1 cellular context compared by ENCODE assay signal in the genomic region with DNA sequence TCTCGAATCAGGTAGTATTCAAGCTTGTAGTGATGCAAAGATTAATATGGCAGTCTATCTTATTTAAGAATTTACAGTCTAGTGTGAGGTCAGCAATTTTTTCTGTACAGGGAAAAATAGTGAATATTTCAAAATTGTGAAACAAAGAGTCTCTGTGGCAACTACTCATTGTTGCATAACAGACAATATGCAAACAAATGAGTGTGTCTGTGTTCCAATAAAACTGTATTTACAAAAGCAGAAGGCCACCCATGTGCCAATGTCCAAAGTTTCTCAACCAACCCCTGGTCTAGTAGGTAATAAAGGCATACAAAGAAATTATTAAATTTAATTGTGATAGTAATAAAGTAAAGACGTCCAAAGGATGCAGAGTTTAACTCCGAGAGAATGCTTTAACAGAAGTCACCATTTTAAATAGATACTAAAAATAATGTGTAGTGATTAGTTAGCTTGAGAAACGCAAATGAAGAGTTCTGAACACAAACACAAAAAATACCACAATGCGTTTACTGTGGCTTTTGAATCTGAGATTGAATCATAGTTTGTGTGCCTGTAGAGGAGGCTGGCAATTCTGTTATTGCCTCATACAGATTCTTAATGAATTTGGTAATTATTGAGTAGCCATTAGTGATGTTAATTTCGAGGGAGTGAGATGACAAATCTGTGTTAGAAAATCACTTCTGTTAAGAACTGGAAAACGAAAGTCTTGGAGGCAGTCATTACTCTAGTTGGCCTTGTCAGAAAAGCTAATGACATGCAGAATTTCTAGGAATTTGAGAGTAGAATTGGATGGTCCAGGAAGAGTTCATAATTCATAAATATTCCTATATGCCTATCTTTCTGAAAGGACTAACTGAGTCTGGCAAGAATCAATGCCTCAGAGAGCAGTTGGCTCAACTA.
TF ChIP-seq lines count a peak whose summit lies in the region.

No MANE protein-coding gene starts in this region.

TF ChIP-seq in HepG2, 621 proteins besides CTCF, POLR2A, EP300 and RAD21 (continued from another document and continues in another):
- TF ChIP-seq, protein P1, sequence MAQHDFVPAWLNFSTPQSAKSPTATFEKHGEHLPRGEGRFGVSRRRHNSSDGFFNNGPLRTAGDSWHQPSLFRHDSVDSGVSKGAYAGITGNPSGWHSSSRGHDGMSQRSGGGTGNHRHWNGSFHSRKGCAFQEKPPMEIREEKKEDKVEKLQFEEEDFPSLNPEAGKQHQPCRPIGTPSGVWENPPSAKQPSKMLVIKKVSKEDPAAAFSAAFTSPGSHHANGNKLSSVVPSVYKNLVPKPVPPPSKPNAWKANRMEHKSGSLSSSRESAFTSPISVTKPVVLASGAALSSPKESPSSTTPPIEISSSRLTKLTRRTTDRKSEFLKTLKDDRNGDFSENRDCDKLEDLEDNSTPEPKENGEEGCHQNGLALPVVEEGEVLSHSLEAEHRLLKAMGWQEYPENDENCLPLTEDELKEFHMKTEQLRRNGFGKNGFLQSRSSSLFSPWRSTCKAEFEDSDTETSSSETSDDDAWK (CRISPR knock-in tag; IDR thresholded peaks at IDR 0.05) = no peak
- peak; percentile 78 for TF ChIP-seq MED1 (CRISPR knock-in tag; IDR thresholded peaks at IDR 0.05)
- TF ChIP-seq ZSCAN21 (CRISPR knock-in tag; IDR thresholded peaks at IDR 0.05; ENCODE audit: borderline replicate concordance) = no peak
- TF ChIP-seq, protein P2, sequence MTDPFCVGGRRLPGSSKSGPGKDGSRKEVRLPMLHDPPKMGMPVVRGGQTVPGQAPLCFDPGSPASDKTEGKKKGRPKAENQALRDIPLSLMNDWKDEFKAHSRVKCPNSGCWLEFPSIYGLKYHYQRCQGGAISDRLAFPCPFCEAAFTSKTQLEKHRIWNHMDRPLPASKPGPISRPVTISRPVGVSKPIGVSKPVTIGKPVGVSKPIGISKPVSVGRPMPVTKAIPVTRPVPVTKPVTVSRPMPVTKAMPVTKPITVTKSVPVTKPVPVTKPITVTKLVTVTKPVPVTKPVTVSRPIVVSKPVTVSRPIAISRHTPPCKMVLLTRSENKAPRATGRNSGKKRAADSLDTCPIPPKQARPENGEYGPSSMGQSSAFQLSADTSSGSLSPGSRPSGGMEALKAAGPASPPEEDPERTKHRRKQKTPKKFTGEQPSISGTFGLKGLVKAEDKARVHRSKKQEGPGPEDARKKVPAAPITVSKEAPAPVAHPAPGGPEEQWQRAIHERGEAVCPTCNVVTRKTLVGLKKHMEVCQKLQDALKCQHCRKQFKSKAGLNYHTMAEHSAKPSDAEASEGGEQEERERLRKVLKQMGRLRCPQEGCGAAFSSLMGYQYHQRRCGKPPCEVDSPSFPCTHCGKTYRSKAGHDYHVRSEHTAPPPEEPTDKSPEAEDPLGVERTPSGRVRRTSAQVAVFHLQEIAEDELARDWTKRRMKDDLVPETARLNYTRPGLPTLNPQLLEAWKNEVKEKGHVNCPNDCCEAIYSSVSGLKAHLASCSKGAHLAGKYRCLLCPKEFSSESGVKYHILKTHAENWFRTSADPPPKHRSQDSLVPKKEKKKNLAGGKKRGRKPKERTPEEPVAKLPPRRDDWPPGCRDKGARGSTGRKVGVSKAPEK (CRISPR knock-in tag; IDR thresholded peaks at IDR 0.05; ENCODE audit: borderline replicate concordance) = no peak
- peak; percentile 60; the same call in 1 of the 2 replicates for TF ChIP-seq SAP130 (CRISPR knock-in tag; IDR thresholded peaks at IDR 0.05; ENCODE audit: low read depth)
- no peak for TF ChIP-seq PCBP2 (optimal IDR thresholded peaks at IDR 0.05; ENCODE audit: low read depth, low read length, poor library complexity, severe bottlenecking)
- no peak for TF ChIP-seq KLF15 (CRISPR knock-in tag; IDR thresholded peaks at IDR 0.05; ENCODE audit: borderline replicate concordance)
- 0 out of 2 replicates have a peak, but pooled peaks have one; percentile 58 for TF ChIP-seq ERF (CRISPR knock-in tag; IDR thresholded peaks at IDR 0.05)
- TF ChIP-seq ZNF484 (CRISPR knock-in tag; IDR thresholded peaks at IDR 0.05; ENCODE audit: borderline replicate concordance, low read depth) = no peak
- TF ChIP-seq KDM3A (CRISPR knock-in tag; IDR thresholded peaks at IDR 0.05; ENCODE audit: low read depth) = peak; percentile 59; the same call in 1 of the 2 replicates
- no peak for TF ChIP-seq ATF7-NPFF (CRISPR knock-in tag; IDR thresholded peaks at IDR 0.05; ENCODE audit: low read depth)
- TF ChIP-seq ZNF331 (CRISPR knock-in tag; IDR thresholded peaks at IDR 0.05) = peak; percentile 76
- TF ChIP-seq ZNF597 (CRISPR knock-in tag; IDR thresholded peaks at IDR 0.05) = no peak
- TF ChIP-seq YEATS2 (CRISPR knock-in tag; IDR thresholded peaks at IDR 0.05; ENCODE audit: borderline replicate concordance) = peak; percentile 31; the same call in 1 of the 2 replicates
- TF ChIP-seq PRDM15 (CRISPR knock-in tag; IDR thresholded peaks at IDR 0.05) = no peak
- TF ChIP-seq, protein P3, sequence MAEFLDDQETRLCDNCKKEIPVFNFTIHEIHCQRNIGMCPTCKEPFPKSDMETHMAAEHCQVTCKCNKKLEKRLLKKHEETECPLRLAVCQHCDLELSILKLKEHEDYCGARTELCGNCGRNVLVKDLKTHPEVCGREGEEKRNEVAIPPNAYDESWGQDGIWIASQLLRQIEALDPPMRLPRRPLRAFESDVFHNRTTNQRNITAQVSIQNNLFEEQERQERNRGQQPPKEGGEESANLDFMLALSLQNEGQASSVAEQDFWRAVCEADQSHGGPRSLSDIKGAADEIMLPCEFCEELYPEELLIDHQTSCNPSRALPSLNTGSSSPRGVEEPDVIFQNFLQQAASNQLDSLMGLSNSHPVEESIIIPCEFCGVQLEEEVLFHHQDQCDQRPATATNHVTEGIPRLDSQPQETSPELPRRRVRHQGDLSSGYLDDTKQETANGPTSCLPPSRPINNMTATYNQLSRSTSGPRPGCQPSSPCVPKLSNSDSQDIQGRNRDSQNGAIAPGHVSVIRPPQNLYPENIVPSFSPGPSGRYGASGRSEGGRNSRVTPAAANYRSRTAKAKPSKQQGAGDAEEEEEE (CRISPR knock-in tag; IDR thresholded peaks at IDR 0.05; ENCODE audit: borderline replicate concordance) = no peak
- TF ChIP-seq MYPOP (CRISPR knock-in tag; IDR thresholded peaks at IDR 0.05) = peak; percentile 42; the same call in 1 of the 2 replicates
- TF ChIP-seq RAD51 (IDR thresholded peaks at IDR 0.05; ENCODE audit: borderline replicate concordance) = no peak
- TF ChIP-seq ZNF550 (CRISPR knock-in tag; IDR thresholded peaks at IDR 0.05; ENCODE audit: borderline replicate concordance) = no peak
- TF ChIP-seq IKZF1 (IDR thresholded peaks at IDR 0.05) = no peak
- no peak for TF ChIP-seq ZNF605 (CRISPR knock-in tag; IDR thresholded peaks at IDR 0.05)
- no peak for TF ChIP-seq PTBP1 (IDR thresholded peaks at IDR 0.05; ENCODE audit: low read depth, low read length, poor library complexity, severe bottlenecking)
- TF ChIP-seq, protein P4, sequence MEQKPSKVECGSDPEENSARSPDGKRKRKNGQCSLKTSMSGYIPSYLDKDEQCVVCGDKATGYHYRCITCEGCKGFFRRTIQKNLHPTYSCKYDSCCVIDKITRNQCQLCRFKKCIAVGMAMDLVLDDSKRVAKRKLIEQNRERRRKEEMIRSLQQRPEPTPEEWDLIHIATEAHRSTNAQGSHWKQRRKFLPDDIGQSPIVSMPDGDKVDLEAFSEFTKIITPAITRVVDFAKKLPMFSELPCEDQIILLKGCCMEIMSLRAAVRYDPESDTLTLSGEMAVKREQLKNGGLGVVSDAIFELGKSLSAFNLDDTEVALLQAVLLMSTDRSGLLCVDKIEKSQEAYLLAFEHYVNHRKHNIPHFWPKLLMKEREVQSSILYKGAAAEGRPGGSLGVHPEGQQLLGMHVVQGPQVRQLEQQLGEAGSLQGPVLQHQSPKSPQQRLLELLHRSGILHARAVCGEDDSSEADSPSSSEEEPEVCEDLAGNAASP (CRISPR knock-in tag; IDR thresholded peaks at IDR 0.05; ENCODE audit: borderline replicate concordance) = peak; percentile 45; the same call in 1 of the 2 replicates
- TF ChIP-seq ZBTB4 (CRISPR knock-in tag; IDR thresholded peaks at IDR 0.05; ENCODE audit: borderline replicate concordance) = no peak
- 0 out of 2 replicates have a peak, but pooled peaks have one; percentile 30 for TF ChIP-seq TGIF2 (CRISPR knock-in tag; IDR thresholded peaks at IDR 0.05)
- no peak for TF ChIP-seq SOX6 (IDR thresholded peaks at IDR 0.05)
- peak; percentile 96 for TF ChIP-seq SOX6 (CRISPR knock-in tag; IDR thresholded peaks at IDR 0.05)
- TF ChIP-seq KLF12 (CRISPR knock-in tag; IDR thresholded peaks at IDR 0.05; ENCODE audit: borderline replicate concordance) = no peak
- TF ChIP-seq, protein P5, sequence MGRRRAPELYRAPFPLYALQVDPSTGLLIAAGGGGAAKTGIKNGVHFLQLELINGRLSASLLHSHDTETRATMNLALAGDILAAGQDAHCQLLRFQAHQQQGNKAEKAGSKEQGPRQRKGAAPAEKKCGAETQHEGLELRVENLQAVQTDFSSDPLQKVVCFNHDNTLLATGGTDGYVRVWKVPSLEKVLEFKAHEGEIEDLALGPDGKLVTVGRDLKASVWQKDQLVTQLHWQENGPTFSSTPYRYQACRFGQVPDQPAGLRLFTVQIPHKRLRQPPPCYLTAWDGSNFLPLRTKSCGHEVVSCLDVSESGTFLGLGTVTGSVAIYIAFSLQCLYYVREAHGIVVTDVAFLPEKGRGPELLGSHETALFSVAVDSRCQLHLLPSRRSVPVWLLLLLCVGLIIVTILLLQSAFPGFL (CRISPR knock-in tag; IDR thresholded peaks at IDR 0.05) = no peak
- peak; percentile 49; the same call in 1 of the 2 replicates for TF ChIP-seq FOXK2 (IDR thresholded peaks at IDR 0.05)
